ENCODE assay signal across 1 cellular context in genomic region chr14:21192875-21193535, GRCh38.
TF ChIP-seq lines count a peak whose summit lies in the region.

No MANE protein-coding gene starts in this region.

TF ChIP-seq in HepG2, 621 proteins besides CTCF, POLR2A, EP300 and RAD21 (continued from another document and continues in another):
- TF ChIP-seq ZNF281 (CRISPR knock-in tag; IDR thresholded peaks at IDR 0.05; ENCODE audit: borderline replicate concordance): no peak
- TF ChIP-seq HNRNPH1 (optimal IDR thresholded peaks at IDR 0.05; ENCODE audit: low read depth, low read length): no peak
- no peak for TF ChIP-seq POGZ (CRISPR knock-in tag; IDR thresholded peaks at IDR 0.05)
- no peak for TF ChIP-seq ZBTB7B (CRISPR knock-in tag; IDR thresholded peaks at IDR 0.05)
- no peak for TF ChIP-seq ZBTB26 (CRISPR knock-in tag; IDR thresholded peaks at IDR 0.05; ENCODE audit: borderline replicate concordance)
- TF ChIP-seq ZNF619 (CRISPR knock-in tag; IDR thresholded peaks at IDR 0.05): no peak
- no peak for TF ChIP-seq DRAP1 (CRISPR knock-in tag; IDR thresholded peaks at IDR 0.05)
- no peak for TF ChIP-seq ZHX1 (CRISPR knock-in tag; IDR thresholded peaks at IDR 0.05; ENCODE audit: low read depth)
- TF ChIP-seq ZNF501 (CRISPR knock-in tag; IDR thresholded peaks at IDR 0.05): 0 out of 2 replicates have a peak, but pooled peaks have one; percentile 23
- no peak for TF ChIP-seq NR3C1 (CRISPR knock-in tag; IDR thresholded peaks at IDR 0.05)
- TF ChIP-seq ZNF570 (CRISPR knock-in tag; IDR thresholded peaks at IDR 0.05; ENCODE audit: borderline replicate concordance): no peak
- no peak for TF ChIP-seq ZNF572 (CRISPR knock-in tag; IDR thresholded peaks at IDR 0.05)
- no peak for TF ChIP-seq JUN (CRISPR knock-in tag; IDR thresholded peaks at IDR 0.05)
- TF ChIP-seq ZNF704 (CRISPR knock-in tag; IDR thresholded peaks at IDR 0.05; ENCODE audit: borderline replicate concordance): no peak
- no peak for TF ChIP-seq SUZ12 (IDR thresholded peaks at IDR 0.05; ENCODE audit: low read depth, low read length)
- no peak for TF ChIP-seq ZUFSP (CRISPR knock-in tag; IDR thresholded peaks at IDR 0.05; ENCODE audit: borderline replicate concordance)
- no peak for TF ChIP-seq HIC2 (CRISPR knock-in tag; IDR thresholded peaks at IDR 0.05; ENCODE audit: low read depth)
- TF ChIP-seq ZNF768 (CRISPR knock-in tag; IDR thresholded peaks at IDR 0.05): peak; percentile 47; the same call in 1 of the 2 replicates
- no peak for TF ChIP-seq XBP1 (CRISPR knock-in tag; IDR thresholded peaks at IDR 0.05)
- no peak for TF ChIP-seq ZNF607 (CRISPR knock-in tag; IDR thresholded peaks at IDR 0.05; ENCODE audit: borderline replicate concordance)
- no peak for TF ChIP-seq TOPORS (CRISPR knock-in tag; IDR thresholded peaks at IDR 0.05)
- TF ChIP-seq BRF2 (CRISPR knock-in tag; IDR thresholded peaks at IDR 0.05): no peak
- TF ChIP-seq ZNF460 (CRISPR knock-in tag; IDR thresholded peaks at IDR 0.05; ENCODE audit: borderline replicate concordance): no peak
- no peak for TF ChIP-seq REST (IDR thresholded peaks at IDR 0.05; ENCODE audit: borderline replicate concordance in 1 of 2, low read depth in 1 of 2, low read length in 2 of 2)
- no peak for TF ChIP-seq NRL (CRISPR knock-in tag; IDR thresholded peaks at IDR 0.05; ENCODE audit: borderline replicate concordance)
- TF ChIP-seq ZNF784 (CRISPR knock-in tag; IDR thresholded peaks at IDR 0.05; ENCODE audit: borderline replicate concordance): no peak
- TF ChIP-seq RERE (CRISPR knock-in tag; IDR thresholded peaks at IDR 0.05; ENCODE audit: low read depth): no peak
- no peak for TF ChIP-seq AGO1 (IDR thresholded peaks at IDR 0.05; ENCODE audit: low read depth, low read length, poor library complexity, severe bottlenecking)
- TF ChIP-seq ZNF235 (CRISPR knock-in tag; IDR thresholded peaks at IDR 0.05; ENCODE audit: borderline replicate concordance): no peak
- no peak for TF ChIP-seq ZNF547 (CRISPR knock-in tag; IDR thresholded peaks at IDR 0.05)
- TF ChIP-seq PLRG1 (conservative IDR thresholded peaks at IDR 0.05): no peak
